ENCODE assay signal across 9 cellular contexts in genomic region chr17:39777534-39778365, GRCh38. TPM values are rescaled to one million over a fixed set of nuclear protein-coding genes. Genes with fewer than 3 reads are reported as not detected.
DNase-seq lines count a peak whose midpoint lies in the region; ATAC-seq and TF ChIP-seq lines count a peak whose summit lies in the region.
"Had no signal": no experiment of that assay in that cellular context is flagged by ENCODE, and none has a peak within 500 bp of the region (broad histone marks: within the 10 kb centered on the region; RNA-seq: fewer than 3 reads in every experiment).

No MANE protein-coding gene starts in this region.

- no peak for TF ChIP-seq POLR2A in esophagus muscularis mucosa (IDR thresholded peaks at IDR 0.05; ENCODE audit: low read depth)

- ATAC-seq in CD4-positive, CD25-positive, alpha-beta regulatory T cell (ENCODE audit: low read depth in 2 of 2): peak; percentile 75 to 76
- peak; percentile 49 for ATAC-seq in GM18873 (IDR thresholded peaks at IDR 0.05; ENCODE audit: low FRiP score, unreplicated experiment)
- peak; percentile 55 for ATAC-seq in HG03066 (IDR thresholded peaks at IDR 0.05; ENCODE audit: low read depth, unreplicated experiment)
- ATAC-seq in activated naive CD4-positive, alpha-beta T cell treated with anti-CD3 and anti-CD28 coated beads, Interleukin-2, amount 50 U/mL, for 72 hours: peak; percentile 73 to 93

- intact Hi-C loops in esophagus muscularis mucosa (cut with DNase I): no loop called here

- no peaks in the 10 kb centered on the region for H3K27me3 ChIP-seq in CD4-positive, CD25-positive, alpha-beta regulatory T cell (ENCODE audit: control insufficient read depth, insufficient read depth, low read length)
- peaks cover 0 to 66% (median 0%) of the 10 kb centered on the region in 4 donors for H3K27me3 ChIP-seq in esophagus muscularis mucosa

- H3K4me1 Mint-ChIP-seq in CD4-positive, CD25-positive, alpha-beta regulatory T cell: peaks cover 34 to 89% (median 66%) of the 10 kb centered on the region in 4 donors

- peaks cover 0 to 1% (median 0%) of the 10 kb centered on the region in 7 donors for H3K9me3 Mint-ChIP-seq in CD4-positive, CD25-positive, alpha-beta regulatory T cell
- no peaks in the 10 kb centered on the region for H3K9me3 Mint-ChIP-seq in activated naive CD4-positive, alpha-beta T cell treated with anti-CD3 and anti-CD28 coated beads, Interleukin-2, amount 50 U/mL, for 72 hours

- peaks cover 74% of the 10 kb centered on the region for H3K4me1 ChIP-seq in CD4-positive, CD25-positive, alpha-beta regulatory T cell (ENCODE audit: control insufficient read depth, insufficient read depth, low read length, poor library complexity, severe bottlenecking)
- H3K4me1 ChIP-seq in esophagus muscularis mucosa: no peaks in the 10 kb centered on the region

- peaks cover 15% of the 10 kb centered on the region for H3K36me3 ChIP-seq in CD4-positive, CD25-positive, alpha-beta regulatory T cell (ENCODE audit: control insufficient read depth, insufficient read depth, low read length)
- H3K36me3 ChIP-seq in esophagus muscularis mucosa: no peaks in the 10 kb centered on the region

- peak overlapping the region; percentile 95 to 99 (median 99) for H3K27ac Mint-ChIP-seq in CD4-positive, CD25-positive, alpha-beta regulatory T cell
- H3K27ac Mint-ChIP-seq in activated naive CD4-positive, alpha-beta T cell treated with anti-CD3 and anti-CD28 coated beads, Interleukin-2, amount 50 U/mL, for 72 hours: peak overlapping the region; percentile 92 to 95

- peaks cover 33% of the 10 kb centered on the region for H3K36me3 Mint-ChIP-seq in CD4-positive, CD25-positive, alpha-beta regulatory T cell
- H3K36me3 Mint-ChIP-seq in activated naive CD4-positive, alpha-beta T cell treated with anti-CD3 and anti-CD28 coated beads, Interleukin-2, amount 50 U/mL, for 72 hours: peaks cover 35 to 38% of the 10 kb centered on the region in 2 donors

- TF ChIP-seq CTCF in esophagus muscularis mucosa (IDR thresholded peaks at IDR 0.05): no peak

- H3K27ac ChIP-seq in CD4-positive, CD25-positive, alpha-beta regulatory T cell (ENCODE audit: insufficient read depth, low read length, poor library complexity, severe bottlenecking): peak overlapping the region; percentile 86
- H3K27ac ChIP-seq in esophagus muscularis mucosa (replicated peaks in 1 of 4): no peak overlapping the region

- no peaks in the 10 kb centered on the region for H3K27me3 Mint-ChIP-seq in CD4-positive, CD25-positive, alpha-beta regulatory T cell

- TF ChIP-seq EP300 in esophagus muscularis mucosa (IDR thresholded peaks at IDR 0.05): no peak

- peak in 2 of 3 donors; percentile 61 to 76 for DNase-seq in CD4-positive, CD25-positive, alpha-beta regulatory T cell
- no peak for DNase-seq in activated naive CD4-positive, alpha-beta T cell treated with anti-CD3 and anti-CD28 coated beads, Interleukin-2, amount 50 U/mL, for 72 hours (ENCODE audit: low spot score in 2 of 2)
- no peak for DNase-seq in esophagus muscularis mucosa (ENCODE audit: extremely low spot score)
- no peak for DNase-seq in NCI-H1092 (lab: John Stamatoyannopoulos, UW)
- DNase-seq in AML-193 (lab: John Stamatoyannopoulos, UW): no peak
- no peak for DNase-seq in AG08395 (ENCODE audit: low spot score)
- DNase-seq: DMS153 had no signal

- no peaks in the 10 kb centered on the region for H3K9me3 ChIP-seq in CD4-positive, CD25-positive, alpha-beta regulatory T cell (ENCODE audit: control insufficient read depth in 2 of 2, low read length in 2 of 2)
- no peaks in the 10 kb centered on the region for H3K9me3 ChIP-seq in esophagus muscularis mucosa

- peak overlapping the region; percentile 93 for H3K4me3 ChIP-seq in CD4-positive, CD25-positive, alpha-beta regulatory T cell (ENCODE audit: low read depth, low read length)
- H3K4me3 ChIP-seq in esophagus muscularis mucosa: peak overlapping the region in 1 of 4 donors; percentile 4

- 47% methylated on average over 11 of the region's 11 CpGs for WGBS in esophagus muscularis mucosa

- H3K4me3 Mint-ChIP-seq in CD4-positive, CD25-positive, alpha-beta regulatory T cell: peak overlapping the region; percentile 90 to 100 (median 95)

RNA-seq across cellular contexts. Expression of gene GRB7, which starts 40.0 kb away (rescaled TPM):
- not detected for total RNA-seq in CD4-positive, CD25-positive, alpha-beta regulatory T cell
- polyA plus RNA-seq in CD4-positive, CD25-positive, alpha-beta regulatory T cell: not detected
- total RNA-seq in activated naive CD4-positive, alpha-beta T cell treated with anti-CD3 and anti-CD28 coated beads, Interleukin-2, amount 50 U/mL, for 72 hours: 1 to 10 TPM; 3.1 to 3.9 TPM
- total RNA-seq in esophagus muscularis mucosa: under 1 TPM; 0.23 to 0.83 (median 0.55) TPM

RNA-seq across cellular contexts. Expression of gene MIEN1, which starts 47.4 kb away (rescaled TPM):
- 44.1 TPM for total RNA-seq in CD4-positive, CD25-positive, alpha-beta regulatory T cell
- 100 to 1,000 TPM in 3 of 4 donors, 10 to 100 TPM in 1; 93.5 to 158 (median 127) TPM for polyA plus RNA-seq in CD4-positive, CD25-positive, alpha-beta regulatory T cell
- 10 to 100 TPM; 32.2 to 41.1 TPM for total RNA-seq in activated naive CD4-positive, alpha-beta T cell treated with anti-CD3 and anti-CD28 coated beads, Interleukin-2, amount 50 U/mL, for 72 hours
- total RNA-seq in esophagus muscularis mucosa: 10 to 100 TPM; 47.0 to 57.3 (median 52.7) TPM

Comparison
In these comparisons a context has a peak if more than half of its experiments do, and no peak if none do; other contexts are left out.
1. DNase-seq: peak in CD4-positive, CD25-positive, alpha-beta regulatory T cell (2 of 3); none in activated naive CD4-positive, alpha-beta T cell treated with anti-CD3 and anti-CD28 coated beads, Interleukin-2, amount 50 U/mL, for 72 hours (0 of 2), esophagus muscularis mucosa (single experiment), NCI-H1092 (single experiment), AML-193 (0 of 2) and AG08395 (single experiment).
2. Peak in every context shown above with its lines, with median percentiles within 50 percentile points of each other: ATAC-seq.